In the genomic region with DNA sequence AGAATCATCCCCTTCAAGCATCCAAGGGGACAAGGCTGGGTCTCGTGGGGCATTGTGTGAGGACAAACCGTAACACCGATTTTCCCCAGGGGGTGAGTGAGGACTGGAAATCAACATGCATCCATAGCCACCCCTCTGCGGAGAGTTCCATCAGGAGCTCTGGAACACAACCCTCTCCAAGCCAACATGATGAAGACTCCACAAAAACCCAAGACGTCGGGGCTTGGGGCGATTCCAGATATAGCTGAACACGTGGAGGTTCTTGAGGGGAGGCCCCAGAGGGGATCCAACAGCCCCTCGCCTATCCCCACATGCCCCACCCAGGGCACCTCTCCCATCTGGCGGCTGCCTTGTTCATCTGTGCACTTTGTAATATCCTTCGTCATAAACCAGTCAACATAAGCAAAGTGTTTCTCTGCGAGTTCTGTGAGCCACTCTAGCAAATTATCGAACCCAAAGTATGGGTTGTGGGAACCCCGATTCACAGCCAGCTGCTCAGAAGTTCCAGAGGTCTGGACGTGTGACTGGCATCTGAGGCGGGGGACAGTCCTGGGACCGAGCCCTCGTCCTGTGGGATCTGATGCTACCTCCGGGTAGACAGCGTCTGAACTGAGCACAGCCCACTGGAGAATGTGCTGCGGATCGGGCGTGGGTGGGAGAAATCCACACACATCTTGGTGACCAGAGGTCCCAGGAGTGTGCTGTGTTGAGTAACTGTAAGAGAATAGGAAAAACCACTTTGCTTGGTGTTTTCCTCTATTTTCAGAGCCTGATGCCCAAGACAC, we compare ENCODE assay signal across 1 cellular context.
TF ChIP-seq lines count a peak whose summit lies in the region.

No MANE protein-coding gene starts in this region.

TF ChIP-seq in SK-N-SH, 30 proteins besides CTCF, POLR2A, EP300 and RAD21:
- no peak for TF ChIP-seq USF2 (IDR thresholded peaks at IDR 0.05; ENCODE audit: borderline replicate concordance, low read depth, low read length)
- no peak for TF ChIP-seq GATA2 (CRISPR knock-in tag; IDR thresholded peaks at IDR 0.05)
- no peak for TF ChIP-seq EZH2phosphoT487 (IDR thresholded peaks at IDR 0.05; ENCODE audit: borderline replicate concordance, low read depth)
- no peak for TF ChIP-seq FOSL2 (IDR thresholded peaks at IDR 0.05; ENCODE audit: borderline replicate concordance, low read depth)
- TF ChIP-seq NRF1 (IDR thresholded peaks at IDR 0.05; ENCODE audit: low read depth, low read length) = no peak
- no peak for TF ChIP-seq POLR2AphosphoS5 (IDR thresholded peaks at IDR 0.05; ENCODE audit: low read depth, low read length)
- TF ChIP-seq PBX3 (IDR thresholded peaks at IDR 0.05) = no peak
- no peak for TF ChIP-seq CHD2 (IDR thresholded peaks at IDR 0.05; ENCODE audit: low read length, partially characterized antibody)
- no peak for TF ChIP-seq RFX5 (IDR thresholded peaks at IDR 0.05; ENCODE audit: low read length)
- TF ChIP-seq IRF3 (IDR thresholded peaks at IDR 0.05; ENCODE audit: low read depth, low read length) = no peak
- no peak for TF ChIP-seq FOXJ3 (CRISPR knock-in tag; IDR thresholded peaks at IDR 0.05)
- no peak for TF ChIP-seq TAF1 (IDR thresholded peaks at IDR 0.05; ENCODE audit: borderline replicate concordance, low read depth, low read length)
- TF ChIP-seq RCOR1 (IDR thresholded peaks at IDR 0.05; ENCODE audit: low read length) = no peak
- TF ChIP-seq, protein P1, sequence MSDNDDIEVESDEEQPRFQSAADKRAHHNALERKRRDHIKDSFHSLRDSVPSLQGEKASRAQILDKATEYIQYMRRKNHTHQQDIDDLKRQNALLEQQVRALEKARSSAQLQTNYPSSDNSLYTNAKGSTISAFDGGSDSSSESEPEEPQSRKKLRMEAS (IDR thresholded peaks at IDR 0.05; ENCODE audit: low read depth) = no peak
- TF ChIP-seq REST (IDR thresholded peaks at IDR 0.05; ENCODE audit: low read depth, low read length) = no peak
- TF ChIP-seq FOXM1 (IDR thresholded peaks at IDR 0.05; ENCODE audit: low read depth) = no peak
- TF ChIP-seq, protein P2, sequence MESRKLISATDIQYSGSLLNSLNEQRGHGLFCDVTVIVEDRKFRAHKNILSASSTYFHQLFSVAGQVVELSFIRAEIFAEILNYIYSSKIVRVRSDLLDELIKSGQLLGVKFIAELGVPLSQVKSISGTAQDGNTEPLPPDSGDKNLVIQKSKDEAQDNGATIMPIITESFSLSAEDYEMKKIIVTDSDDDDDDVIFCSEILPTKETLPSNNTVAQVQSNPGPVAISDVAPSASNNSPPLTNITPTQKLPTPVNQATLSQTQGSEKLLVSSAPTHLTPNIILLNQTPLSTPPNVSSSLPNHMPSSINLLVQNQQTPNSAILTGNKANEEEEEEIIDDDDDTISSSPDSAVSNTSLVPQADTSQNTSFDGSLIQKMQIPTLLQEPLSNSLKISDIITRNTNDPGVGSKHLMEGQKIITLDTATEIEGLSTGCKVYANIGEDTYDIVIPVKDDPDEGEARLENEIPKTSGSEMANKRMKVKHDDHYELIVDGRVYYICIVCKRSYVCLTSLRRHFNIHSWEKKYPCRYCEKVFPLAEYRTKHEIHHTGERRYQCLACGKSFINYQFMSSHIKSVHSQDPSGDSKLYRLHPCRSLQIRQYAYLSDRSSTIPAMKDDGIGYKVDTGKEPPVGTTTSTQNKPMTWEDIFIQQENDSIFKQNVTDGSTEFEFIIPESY (IDR thresholded peaks at IDR 0.05; ENCODE audit: borderline replicate concordance, low read depth) = no peak
